32 cellular contexts compared by ENCODE assay signal in genomic region chr2:217070611-217071010, GRCh38.
"Had no signal": no experiment of that assay in that cellular context is flagged by ENCODE, and none has a peak within 500 bp of the region (broad histone marks: within the 10 kb centered on the region; RNA-seq: fewer than 3 reads in every experiment).

No MANE protein-coding gene starts in this region.

- H3K9me3 ChIP-seq: esophagus squamous epithelium, gastrocnemius medialis had no signal

- FAIRE-seq: astrocyte, bronchial epithelial cell, endometrium, endothelial cell of umbilical vein had no signal

- H3K36me3 ChIP-seq: brain microvascular endothelial cell, esophagus squamous epithelium, gastrocnemius medialis, heart left ventricle, WERI-Rb-1 had no signal

- H3K27me3 ChIP-seq: brain microvascular endothelial cell, gastrocnemius medialis, heart left ventricle had no signal

- H3K27ac ChIP-seq: brain microvascular endothelial cell, coronary artery, epithelial cell of prostate, gastrocnemius medialis, heart left ventricle, WERI-Rb-1 had no signal

- DNase-seq: activated B cell treated with CpG ODN at 0.5 μM for 24 hours; activated CD4-positive, alpha-beta T cell treated with anti-CD3 and anti-CD28 coated beads for 48 hours; activated CD4-positive, alpha-beta T cell treated with anti-CD3 and anti-CD28 coated beads, Interleukin-2, amount 50 U/mL, for 1 hour; activated CD4-positive, alpha-beta T cell treated with anti-CD3 and anti-CD28 coated beads, Interleukin-2, amount 50 U/mL, for 48 hours; activated CD8-positive, alpha-beta memory T cell treated with anti-CD3 and anti-CD28 coated beads for 24 hours; activated CD8-positive, alpha-beta T cell treated with anti-CD3 and anti-CD28 coated beads for 36 hours; activated effector memory CD4-positive, alpha-beta T cell treated with Interleukin-2 at 50 U/mL for 16 hours; activated gamma-delta T cell treated with Interleukin-2 at 50 U/mL for 16 hours; activated naive CD4-positive, alpha-beta T cell treated with anti-CD3 and anti-CD28 coated beads, Interleukin-2, amount 50 U/mL, for 16 hours; activated naive CD4-positive, alpha-beta T cell treated with Interleukin-2 at 50 U/mL for 16 hours; activated T-cell treated with anti-CD3 and anti-CD28 coated beads, Interleukin-2, amount 50 U/mL, for 4 hours; amniotic stem cell; anterior cingulate cortex; brain microvascular endothelial cell; effector CD4-positive, alpha-beta T cell; effector memory CD8-positive, alpha-beta T cell; esophagus squamous epithelium; gastrocnemius medialis; glutamatergic neuron; heart left ventricle; T-helper 1 cell; T-helper 17 cell; T1000; WERI-Rb-1 had no signal

- ATAC-seq: activated CD4-positive, CD25-positive, alpha-beta regulatory T cell treated with anti-CD3 and anti-CD28 coated beads, Interleukin-2, amount 50 U/mL, for 24 hours; activated CD8-positive, alpha-beta T cell treated with anti-CD3 and anti-CD28 coated beads for 36 hours; activated T-cell treated with anti-CD3 and anti-CD28 coated beads, Interleukin-2, amount 50 U/mL, for 4 hours; activated T-helper 17 cell treated with anti-CD3 and anti-CD28 coated beads, Interleukin-2, amount 50 U/mL, for 72 hours; effector memory CD8-positive, alpha-beta T cell; gastrocnemius medialis; heart left ventricle; T-helper 17 cell had no signal

- H3K4me3 ChIP-seq: coronary artery, esophagus squamous epithelium, gastrocnemius medialis, heart left ventricle had no signal
